Comparison of ENCODE assay signal across 13 cellular contexts in genomic region chr9:129362287-129363098, GRCh38.
DNase-seq lines count a peak whose midpoint lies in the region; ATAC-seq, FAIRE-seq and TF ChIP-seq lines count a peak whose summit lies in the region.
"Had no signal": no experiment of that assay in that cellular context is flagged by ENCODE, and none has a peak within 500 bp of the region (broad histone marks: within the 10 kb centered on the region; RNA-seq: fewer than 3 reads in every experiment).

No MANE protein-coding gene starts in this region.

- no peak for DNase-seq in A549 (ENCODE audit: low read depth in 1 of 2, low spot score in 1 of 2)
- DNase-seq in GM12891 (ENCODE audit: insufficient read length, low spot score) = no peak
- DNase-seq in astrocyte (ENCODE audit: low read depth) = no peak
- no peak for DNase-seq in left lobe of liver (ENCODE audit: low spot score)
- DNase-seq in NCI-H146 (lab: John Stamatoyannopoulos, UW) = no peak
- no peak for DNase-seq in GM03348 (ENCODE audit: low spot score)
- DNase-seq: activated naive CD4-positive, alpha-beta T cell treated with anti-CD3 and anti-CD28 coated beads, Interleukin-2, amount 50 U/mL, for 16 hours; Kasumi-1; NCI-H2107; stimulated activated CD4-positive, alpha-beta T cell treated with anti-CD3 and anti-CD28 coated beads, Interleukin-2, amount 100 ng/mL, for 24 hours had no signal

- 58% methylated on average over 14 of the region's 15 CpGs for WGBS in A549 (ENCODE audit: missing lambda C conversion rate)

- no peak for TF ChIP-seq RAD21 in A549 (conservative IDR thresholded peaks at IDR 0.05 in 1 of 2, IDR thresholded peaks at IDR 0.05 in 1 of 2)

- no peaks in the 10 kb centered on the region for H3K79me2 ChIP-seq in astrocyte (ENCODE audit: insufficient read depth, low read length)

- H3K27me3 ChIP-seq in astrocyte (ENCODE audit: insufficient read depth, low read length) = no peaks in the 10 kb centered on the region

- no peaks in the 10 kb centered on the region for H4K20me1 ChIP-seq in astrocyte (ENCODE audit: insufficient read depth, low read length)

- no peaks in the 10 kb centered on the region for H3K9me3 ChIP-seq in A549
- no peaks in the 10 kb centered on the region for H3K9me3 ChIP-seq in astrocyte (ENCODE audit: insufficient read depth, low read depth, low read length)

- no peak overlapping the region for H2AFZ ChIP-seq in astrocyte (ENCODE audit: low read depth, low read length)

- no peak overlapping the region for H3K9ac ChIP-seq in astrocyte (ENCODE audit: low read length)

- H3K4me1 ChIP-seq in A549 (peaks cover 18% of the 10 kb centered on the region), astrocyte (ENCODE audit: insufficient read depth, low read length) (no peaks in the 10 kb centered on the region)

- H3K27me3 Mint-ChIP-seq in astrocyte (ENCODE audit: low read depth, unreplicated experiment) = peaks cover 3% of the 10 kb centered on the region

- CTCF ChIA-PET in A549 (lab: Yijun Ruan, JAX) = interaction anchor here (0.5 to 1.6 kb wide), 5 partner anchors 9 to 46 kb away, joined by 3 to 4 read pairs (median 3); no protein-coding TSS in a partner anchor

- no peak for TF ChIP-seq EP300 in A549 (IDR thresholded peaks at IDR 0.05)

- H3K36me3 Mint-ChIP-seq in astrocyte (ENCODE audit: low read depth, unreplicated experiment) = peaks cover 2% of the 10 kb centered on the region

- H3K4me3 Mint-ChIP-seq in astrocyte (ENCODE audit: unreplicated experiment) = no peak overlapping the region
- H3K4me3 Mint-ChIP-seq: central memory CD8-positive, alpha-beta T cell had no signal

- no peak for FAIRE-seq in A549 (lab: Jason Lieb, UNC)
- FAIRE-seq in GM12891 (lab: Jason Lieb, UNC) = peak; percentile 13
- FAIRE-seq in astrocyte (lab: Jason Lieb, UNC) = no peak

- peak; percentile 40 to 61; a peak in 3 of 6 replicates for ATAC-seq in A549
- ATAC-seq in left lobe of liver = peak; percentile 44
- no peak for ATAC-seq in GM21619 (IDR thresholded peaks at IDR 0.05; ENCODE audit: unreplicated experiment)
- no peak for ATAC-seq in HG02938 (IDR thresholded peaks at IDR 0.05; ENCODE audit: unreplicated experiment)

- POLR2A ChIA-PET in A549 (lab: Yijun Ruan, JAX) = no interaction called here

- TF ChIP-seq POLR2A in A549 (IDR thresholded peaks at IDR 0.05; ENCODE audit: low read length) (no peak), GM12891 (IDR thresholded peaks at IDR 0.05; ENCODE audit: low read depth, low read length) (no peak)

- H3K27ac ChIP-seq in A549 = peak overlapping the region; percentile 34 to 71
- H3K27ac ChIP-seq in astrocyte (ENCODE audit: low read depth, low read length) = no peak overlapping the region

- H3K4me1 Mint-ChIP-seq in astrocyte (ENCODE audit: low read depth, unreplicated experiment) = peaks cover 6% of the 10 kb centered on the region

- H3K4me2 ChIP-seq in A549 = peak overlapping the region; percentile 21; the same call in 1 of the 3 replicates
- no peak overlapping the region for H3K4me2 ChIP-seq in astrocyte (ENCODE audit: low read length)

- TF ChIP-seq CTCF in A549 (IDR thresholded peaks at IDR 0.05) = no peak
- no peak for TF ChIP-seq CTCF in astrocyte (IDR thresholded peaks at IDR 0.05; ENCODE audit: insufficient read depth, low read depth, low read length)

- no peaks in the 10 kb centered on the region for H3K9me3 Mint-ChIP-seq in astrocyte (ENCODE audit: unreplicated experiment)
- H3K9me3 Mint-ChIP-seq: central memory CD8-positive, alpha-beta T cell had no signal

- H3K4me3 ChIP-seq in A549 = no peak overlapping the region
- no peak overlapping the region for H3K4me3 ChIP-seq in astrocyte (ENCODE audit: insufficient read depth, low read depth, low read length)

- H3K27ac Mint-ChIP-seq in astrocyte (ENCODE audit: unreplicated experiment) = peak overlapping the region; percentile 34

- no peaks in the 10 kb centered on the region for H3K36me3 ChIP-seq in astrocyte (ENCODE audit: insufficient read depth, low read length)

TF ChIP-seq in A549, 52 proteins besides CTCF, POLR2A, EP300 and RAD21:
- TF ChIP-seq NFE2L2 (conservative IDR thresholded peaks at IDR 0.05; ENCODE audit: low read length) (no peak), HOXB5 (CRISPR knock-in tag; IDR thresholded peaks at IDR 0.05) (no peak), MYC (IDR thresholded peaks at IDR 0.05; ENCODE audit: borderline replicate concordance, low read length) (no peak), PHF8 (IDR thresholded peaks at IDR 0.05; ENCODE audit: borderline replicate concordance, low read depth) (no peak), POLR2AphosphoS2 (conservative IDR thresholded peaks at IDR 0.05; ENCODE audit: low read length) (no peak), ESRRA (IDR thresholded peaks at IDR 0.05; ENCODE audit: borderline replicate concordance, low read length) (no peak), FOXS1 (CRISPR knock-in tag; IDR thresholded peaks at IDR 0.05) (no peak), RNF2 (IDR thresholded peaks at IDR 0.05; ENCODE audit: borderline replicate concordance, low read depth) (no peak)

TF ChIP-seq in GM12891, 5 proteins besides CTCF, POLR2A, EP300 and RAD21:
- no peak for TF ChIP-seq TAF1 (IDR thresholded peaks at IDR 0.05; ENCODE audit: low read depth, low read length)
- no peak for TF ChIP-seq POU2F2 (IDR thresholded peaks at IDR 0.05; ENCODE audit: low read depth, low read length)
- no peak for TF ChIP-seq SPI1 (IDR thresholded peaks at IDR 0.05; ENCODE audit: low read depth, low read length)
- TF ChIP-seq POLR2AphosphoS5 (IDR thresholded peaks at IDR 0.05; ENCODE audit: low read depth, low read length) = no peak

Comparison
In these comparisons a context has a peak if more than half of its experiments do, and no peak if none do; other contexts are left out.
1. ATAC-seq: peak in A549 (2 of 2) and left lobe of liver (single experiment); none in GM21619 (single experiment) and HG02938 (single experiment).